ENCODE assay signal across 25 cellular contexts in the genomic region with DNA sequence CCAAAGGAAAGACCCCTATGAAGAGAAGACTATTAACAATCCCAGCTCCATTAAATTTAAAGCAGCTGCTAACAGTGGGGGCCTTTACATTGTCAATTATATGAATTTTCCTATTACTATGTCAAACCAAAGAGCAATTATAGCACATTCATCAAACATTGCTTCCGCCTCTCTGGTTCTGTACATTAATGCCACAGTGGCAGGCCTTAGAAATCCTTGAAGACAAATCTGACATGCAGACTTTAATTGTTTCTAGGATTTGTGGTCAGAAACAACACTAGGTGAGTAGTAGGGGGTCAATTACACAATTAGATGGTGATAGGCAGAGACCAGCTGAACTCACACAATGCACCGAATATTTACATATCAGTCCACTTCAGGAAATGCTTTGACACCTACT.
"Had no signal": no experiment of that assay in that cellular context is flagged by ENCODE, and none has a peak within 500 bp of the region (broad histone marks: within the 10 kb centered on the region; RNA-seq: fewer than 3 reads in every experiment).

No MANE protein-coding gene starts in this region.

- H3K4me1 Mint-ChIP-seq: activated naive CD4-positive, alpha-beta T cell treated with anti-CD3 and anti-CD28 coated beads, Interleukin-2, amount 50 U/mL, for 24 hours; IgD-negative memory B cell; T-helper 17 cell had no signal

- H3K4me3 ChIP-seq: ascending aorta, body of pancreas had no signal

- H3K36me3 Mint-ChIP-seq: activated naive CD4-positive, alpha-beta T cell treated with anti-CD3 and anti-CD28 coated beads, Interleukin-2, amount 50 U/mL, for 24 hours; IgD-negative memory B cell had no signal

- H3K27me3 ChIP-seq: ascending aorta, body of pancreas had no signal

- H3K4me1 ChIP-seq: ascending aorta, body of pancreas had no signal

- H3K4me3 Mint-ChIP-seq: activated CD8-positive, alpha-beta T cell treated with anti-CD3 and anti-CD28 coated beads, Interleukin-2, amount 10 ng/mL, durations not matched to agents 7 days and 5 days; activated naive CD4-positive, alpha-beta T cell treated with anti-CD3 and anti-CD28 coated beads, Interleukin-2, amount 50 U/mL, for 24 hours; activated T-helper 1 cell treated with anti-CD3 and anti-CD28 coated beads, Interleukin-12 subunit alpha, Interleukin-12 subunit beta, Interleukin-2, Interleukin-4 antibody, amounts not matched to agents 30 ng/mL and 10 ng/mL and 1 ng/mL, durations not matched to agents 14 hours and 24 hours and 36 hours; IgD-negative memory B cell; T-helper 17 cell; WTC11 had no signal

- H3K27ac ChIP-seq: ascending aorta, body of pancreas had no signal

- ATAC-seq: activated CD8-positive, alpha-beta T cell treated with anti-CD3 and anti-CD28 coated beads, Interleukin-2, amount 10 ng/mL, durations not matched to agents 7 days and 5 days; body of pancreas; T-helper 17 cell; WTC11 had no signal

- H3K36me3 ChIP-seq: ascending aorta had no signal

- DNase-seq: activated CD4-positive, alpha-beta T cell treated with anti-CD3 and anti-CD28 coated beads for 48 hours; activated CD4-positive, alpha-beta T cell treated with anti-CD3 and anti-CD28 coated beads, Interleukin-2, amount 50 U/mL, for 4 hours; activated CD4-positive, CD25-positive, alpha-beta regulatory T cell treated with anti-CD3 and anti-CD28 coated beads, Interleukin-2, amount 50 U/mL, for 72 hours; activated CD8-positive, alpha-beta memory T cell treated with anti-CD3 and anti-CD28 coated beads, Interleukin-2, amount 50 U/mL, for 48 hours; activated CD8-positive, alpha-beta T cell treated with anti-CD3 and anti-CD28 coated beads, Interleukin-2, amount 10 ng/mL, durations not matched to agents 7 days and 5 days; activated effector memory CD4-positive, alpha-beta T cell treated with Interleukin-2 at 50 U/mL for 16 hours; activated naive CD4-positive, alpha-beta T cell; activated T-cell treated with anti-CD3 and anti-CD28 coated beads, Interleukin-2, amount 50 U/mL, for 1 hour; body of pancreas; central memory CD4-positive, alpha-beta T cell; KG1; MV-4-11; NCI-H1105; NCI-H146; NCI-H187 treated with DMSO at 0.1 percent for 48 hours; NCI-H510A; NCI-H526 treated with DMSO at 0.1 percent for 48 hours; SIG-M5; T-helper 17 cell; T-helper 9 cell had no signal

- H3K27me3 Mint-ChIP-seq: activated naive CD4-positive, alpha-beta T cell treated with anti-CD3 and anti-CD28 coated beads, Interleukin-2, amount 50 U/mL, for 24 hours; IgD-negative memory B cell; T-helper 17 cell had no signal

- H3K9me3 ChIP-seq: ascending aorta, body of pancreas had no signal

- H3K27ac Mint-ChIP-seq: activated CD8-positive, alpha-beta T cell treated with anti-CD3 and anti-CD28 coated beads, Interleukin-2, amount 10 ng/mL, durations not matched to agents 7 days and 5 days; activated naive CD4-positive, alpha-beta T cell treated with anti-CD3 and anti-CD28 coated beads, Interleukin-2, amount 50 U/mL, for 24 hours; activated T-helper 1 cell treated with anti-CD3 and anti-CD28 coated beads, Interleukin-12 subunit alpha, Interleukin-12 subunit beta, Interleukin-2, Interleukin-4 antibody, amounts not matched to agents 30 ng/mL and 10 ng/mL and 1 ng/mL, durations not matched to agents 14 hours and 24 hours and 36 hours; IgD-negative memory B cell; T-helper 17 cell; WTC11 had no signal
